ENCODE assay signal across 1 cellular context in the genomic region with DNA sequence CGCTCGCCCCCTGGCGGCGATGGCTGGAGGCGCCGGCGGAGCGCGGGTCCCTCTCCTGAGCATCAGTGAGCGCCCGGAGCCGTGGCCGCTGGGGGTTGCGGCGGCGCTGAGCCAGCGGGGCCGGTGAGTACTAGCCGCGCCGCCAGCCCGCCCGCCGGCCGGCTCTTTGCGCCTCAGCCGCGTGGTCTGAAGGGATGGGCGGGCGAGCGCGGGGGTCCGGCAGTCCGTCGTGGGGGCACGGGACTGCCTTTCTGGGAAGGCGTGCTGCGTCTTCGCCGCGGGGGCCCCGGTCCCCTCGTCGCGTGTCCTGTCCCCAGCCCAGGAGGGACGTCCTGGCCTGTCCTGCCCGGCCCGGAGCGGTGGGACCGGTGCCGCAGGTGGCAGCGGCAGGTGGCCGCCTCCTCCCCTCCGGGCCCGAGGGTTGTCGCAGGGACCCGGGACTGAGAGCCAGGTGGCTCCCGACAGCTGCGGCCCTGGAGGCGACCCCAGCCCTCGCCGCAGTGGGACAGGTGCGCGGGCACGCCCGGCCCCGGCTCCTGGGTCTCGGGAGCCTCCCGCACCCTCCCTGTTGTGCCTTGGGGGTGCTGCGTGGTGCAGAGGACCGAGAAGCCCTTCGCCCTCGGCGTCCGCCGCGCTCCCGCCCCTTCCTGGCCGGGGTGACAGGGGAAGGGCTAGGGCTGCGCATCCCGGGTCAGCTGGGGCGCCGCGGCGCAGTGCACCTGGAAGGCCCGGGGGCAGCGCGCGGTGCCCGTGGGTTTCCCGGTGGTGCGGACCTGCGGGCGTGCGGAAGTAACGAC.
A peak's percentile ranks its signal among the peaks of the same experiment; 100 is the strongest.
TF ChIP-seq lines count a peak whose summit lies in the region.

A gene with protein sequence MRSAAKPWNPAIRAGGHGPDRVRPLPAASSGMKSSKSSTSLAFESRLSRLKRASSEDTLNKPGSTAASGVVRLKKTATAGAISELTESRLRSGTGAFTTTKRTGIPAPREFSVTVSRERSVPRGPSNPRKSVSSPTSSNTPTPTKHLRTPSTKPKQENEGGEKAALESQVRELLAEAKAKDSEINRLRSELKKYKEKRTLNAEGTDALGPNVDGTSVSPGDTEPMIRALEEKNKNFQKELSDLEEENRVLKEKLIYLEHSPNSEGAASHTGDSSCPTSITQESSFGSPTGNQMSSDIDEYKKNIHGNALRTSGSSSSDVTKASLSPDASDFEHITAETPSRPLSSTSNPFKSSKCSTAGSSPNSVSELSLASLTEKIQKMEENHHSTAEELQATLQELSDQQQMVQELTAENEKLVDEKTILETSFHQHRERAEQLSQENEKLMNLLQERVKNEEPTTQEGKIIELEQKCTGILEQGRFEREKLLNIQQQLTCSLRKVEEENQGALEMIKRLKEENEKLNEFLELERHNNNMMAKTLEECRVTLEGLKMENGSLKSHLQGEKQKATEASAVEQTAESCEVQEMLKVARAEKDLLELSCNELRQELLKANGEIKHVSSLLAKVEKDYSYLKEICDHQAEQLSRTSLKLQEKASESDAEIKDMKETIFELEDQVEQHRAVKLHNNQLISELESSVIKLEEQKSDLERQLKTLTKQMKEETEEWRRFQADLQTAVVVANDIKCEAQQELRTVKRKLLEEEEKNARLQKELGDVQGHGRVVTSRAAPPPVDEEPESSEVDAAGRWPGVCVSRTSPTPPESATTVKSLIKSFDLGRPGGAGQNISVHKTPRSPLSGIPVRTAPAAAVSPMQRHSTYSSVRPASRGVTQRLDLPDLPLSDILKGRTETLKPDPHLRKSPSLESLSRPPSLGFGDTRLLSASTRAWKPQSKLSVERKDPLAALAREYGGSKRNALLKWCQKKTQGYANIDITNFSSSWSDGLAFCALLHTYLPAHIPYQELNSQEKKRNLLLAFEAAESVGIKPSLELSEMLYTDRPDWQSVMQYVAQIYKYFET (plus strand): TSS at position 58 of the 797 bp plus-strand sequence. CDS start 87,293 bp downstream, outside the sequence.

TF ChIP-seq in endothelial cell of umbilical vein, 7 proteins besides CTCF, POLR2A, EP300 and RAD21 (continued from another document):
- TF ChIP-seq POLR2AphosphoS5 (IDR thresholded peaks at IDR 0.05; ENCODE audit: insufficient read depth, low read depth, low read length) = peak; percentile 44
